In genomic region chr16:2429771-2430663, GRCh38 we compare ENCODE assay signal across 8 cellular contexts. TPM values are rescaled to one million over a fixed set of nuclear protein-coding genes. Genes with fewer than 3 reads are reported as not detected.
A peak's percentile ranks its signal among the peaks of the same experiment; 100 is the strongest.
DNase-seq lines count a peak whose midpoint lies in the region; ATAC-seq and TF ChIP-seq lines count a peak whose summit lies in the region.

No MANE protein-coding gene starts in this region.

- WGBS in psoas muscle, 3 donors = 9 to 12% (median 11%) methylated on average over 43 to 46 of the region's 46 CpGs

- peak overlapping the region; percentile 65 for H3K27ac ChIP-seq in psoas muscle

- H3K27ac Mint-ChIP-seq in activated naive CD4-positive, alpha-beta T cell treated with anti-CD3 and anti-CD28 coated beads, Interleukin-2, amount 50 U/mL, for 72 hours = peak overlapping the region; percentile 87 to 97

- H3K27me3 ChIP-seq in psoas muscle (ENCODE audit: insufficient read depth in 3 of 3, low read length in 2 of 3) = no peaks in the 10 kb centered on the region

- intact Hi-C loops in left ventricle myocardium superior (cut with micrococcal nuclease) = no loop called here
- intact Hi-C loops in psoas muscle (cut with DNase I) = loop anchor here (5.0 kb wide), 2 partner anchors 72 to 88 kb away; partner anchors contain the start of gene ABCA3 (in 2 of the 2)

- H3K36me3 ChIP-seq in psoas muscle (ENCODE audit: insufficient read depth in 1 of 2, low read depth in 1 of 2) = peaks cover 0 to 13% of the 10 kb centered on the region in 2 donors

- peak overlapping the region; percentile 85 for H3K4me3 ChIP-seq in psoas muscle

- TF ChIP-seq CTCF in psoas muscle (IDR thresholded peaks at IDR 0.05) = no peak

- DNase-seq in AML-193 (lab: John Stamatoyannopoulos, UW) (peak; percentile 41 to 63), Kasumi-1 (lab: John Stamatoyannopoulos, UW) (peak; percentile 1 to 13), left ventricle myocardium superior (no peak), psoas muscle (peak in 1 of 2 donors; percentile 60), NCI-H2196 (lab: John Stamatoyannopoulos, UW; ENCODE audit: unreplicated experiment) (no peak), NCI-H1930 (lab: John Stamatoyannopoulos, UW) (no peak)
- DNase-seq in activated naive CD4-positive, alpha-beta T cell treated with anti-CD3 and anti-CD28 coated beads, Interleukin-2, amount 50 U/mL, for 72 hours (ENCODE audit: low spot score in 2 of 2) = peak in 1 of 2 donors; percentile 47

- no peaks in the 10 kb centered on the region for H3K9me3 Mint-ChIP-seq in activated naive CD4-positive, alpha-beta T cell treated with anti-CD3 and anti-CD28 coated beads, Interleukin-2, amount 50 U/mL, for 72 hours

- peak; percentile 11 for ATAC-seq in GM18873 (IDR thresholded peaks at IDR 0.05; ENCODE audit: low FRiP score, unreplicated experiment)
- no peak for ATAC-seq in activated naive CD4-positive, alpha-beta T cell treated with anti-CD3 and anti-CD28 coated beads, Interleukin-2, amount 50 U/mL, for 72 hours
- peak; percentile 6 for ATAC-seq in left ventricle myocardium superior
- ATAC-seq in psoas muscle = peak in 1 of 4 donors; percentile 16

- H3K36me3 Mint-ChIP-seq in activated naive CD4-positive, alpha-beta T cell treated with anti-CD3 and anti-CD28 coated beads, Interleukin-2, amount 50 U/mL, for 72 hours = peaks cover 24 to 30% of the 10 kb centered on the region in 2 donors

- peaks cover 8% of the 10 kb centered on the region for H3K4me1 ChIP-seq in psoas muscle

- H3K9me3 ChIP-seq in psoas muscle = no peaks in the 10 kb centered on the region

RNA-seq across cellular contexts. Expression of gene CCNF, which starts 0.8 kb away (rescaled TPM):
- total RNA-seq in activated naive CD4-positive, alpha-beta T cell treated with anti-CD3 and anti-CD28 coated beads, Interleukin-2, amount 50 U/mL, for 72 hours = 100 to 1,000 TPM in 1 of 2 donors, 10 to 100 TPM in 1; 64.8 to 111 TPM
- total RNA-seq in left ventricle myocardium superior = 1.1 TPM
- 1 to 10 TPM; 1.2 to 1.8 (median 1.7) TPM for total RNA-seq in psoas muscle
- 1 to 10 TPM; 1.1 to 2.3 (median 1.7) TPM for polyA plus RNA-seq in psoas muscle

RNA-seq across cellular contexts. Expression of gene TEDC2, which starts 29.9 kb away (rescaled TPM):
- 10 to 100 TPM; 20.9 to 32.3 TPM for total RNA-seq in activated naive CD4-positive, alpha-beta T cell treated with anti-CD3 and anti-CD28 coated beads, Interleukin-2, amount 50 U/mL, for 72 hours
- total RNA-seq in left ventricle myocardium superior = 0.67 TPM
- 1 to 10 TPM in 1 of 4 donors, under 1 TPM in 3; 0.25 to 1.1 (median 0.47) TPM for total RNA-seq in psoas muscle
- polyA plus RNA-seq in psoas muscle = 1 to 10 TPM in 2 of 3 donors, under 1 TPM in 1; 0.34 to 3.0 (median 1.2) TPM

RNA-seq across cellular contexts. Expression of gene NTN3, which starts 41.1 kb away (rescaled TPM):
- not detected for total RNA-seq in activated naive CD4-positive, alpha-beta T cell treated with anti-CD3 and anti-CD28 coated beads, Interleukin-2, amount 50 U/mL, for 72 hours
- total RNA-seq in left ventricle myocardium superior (0.52 TPM), psoas muscle (under 1 TPM in 3 of 4 donors, not detected in 1; 0.13 to 0.20 (median 0.14) TPM)
- under 1 TPM in 1 of 3 donors, not detected in 2; 0.01 TPM for polyA plus RNA-seq in psoas muscle

RNA-seq across cellular contexts. Expression of gene TBC1D24, which starts 44.9 kb away (rescaled TPM):
- total RNA-seq in activated naive CD4-positive, alpha-beta T cell treated with anti-CD3 and anti-CD28 coated beads, Interleukin-2, amount 50 U/mL, for 72 hours = 10 to 100 TPM in 1 of 2 donors, 1 to 10 TPM in 1; 7.8 to 10.6 TPM
- total RNA-seq in left ventricle myocardium superior = 15.4 TPM
- 1 to 10 TPM; 6.0 to 8.9 (median 6.5) TPM for total RNA-seq in psoas muscle
- 1 to 10 TPM; 3.2 to 5.4 (median 4.8) TPM for polyA plus RNA-seq in psoas muscle

Comparison
In these comparisons a context has a peak if more than half of its experiments do, and no peak if none do; other contexts are left out.
1. DNase-seq: peak in AML-193 (2 of 2) and Kasumi-1 (2 of 2); none in left ventricle myocardium superior (single experiment), NCI-H2196 (single experiment) and NCI-H1930 (0 of 2).
2. ATAC-seq: peak in GM18873 (single experiment) and left ventricle myocardium superior (single experiment); none in activated naive CD4-positive, alpha-beta T cell treated with anti-CD3 and anti-CD28 coated beads, Interleukin-2, amount 50 U/mL, for 72 hours (0 of 2).
3. RNA of gene CCNF, which starts 0.8 kb away (total RNA-seq): 64.8 to 111 TPM in activated naive CD4-positive, alpha-beta T cell treated with anti-CD3 and anti-CD28 coated beads, Interleukin-2, amount 50 U/mL, for 72 hours; 1.2 to 1.8 TPM in psoas muscle and 1.1 TPM in left ventricle myocardium superior (single experiment); every median in the first group is over 10 times any median in the second.
4. RNA of gene TEDC2, which starts 29.9 kb away (total RNA-seq): 20.9 to 32.3 TPM in activated naive CD4-positive, alpha-beta T cell treated with anti-CD3 and anti-CD28 coated beads, Interleukin-2, amount 50 U/mL, for 72 hours; 0.67 TPM in left ventricle myocardium superior (single experiment) and 0.25 to 1.1 TPM in psoas muscle; every median in the first group is over 10 times any median in the second.